Comparison of ENCODE assay signal across 8 cellular contexts in genomic region chr10:93496322-93497041, GRCh38. TPM values are rescaled to one million over a fixed set of nuclear protein-coding genes. Genes with fewer than 3 reads are reported as not detected.
DNase-seq lines count a peak whose midpoint lies in the region; ATAC-seq and TF ChIP-seq lines count a peak whose summit lies in the region.

CEP55 (plus strand) TSS chr10:93496612; CDS start chr10:93500052, 3,440 bp downstream.

- DNase-seq in AG09309 (ENCODE audit: low read depth) (no peak), NCI-H345 treated with DMSO at 0.1 percent for 48 hours (lab: John Stamatoyannopoulos, UW; ENCODE audit: unreplicated experiment) (peak; percentile 82), activated B cell treated with CpG ODN at 0.5 μM for 24 hours (peak; percentile 94), islet precursor cell (peak; percentile 99)
- DNase-seq in central memory CD4-positive, alpha-beta T cell, result peak; percentile 93
- DNase-seq in stimulated activated CD4-positive, alpha-beta T cell treated with anti-CD3 and anti-CD28 coated beads, Interleukin-12 subunit alpha, Interleukin-12 subunit beta, amount 100 ng/mL, for 48 hours (ENCODE audit: low read depth in 2 of 3, low spot score in 1 of 3), result peak; percentile 90 to 95 (median 90)

- peak within 1 kb of the TSS; percentile 92 for H3K4me3 Mint-ChIP-seq in activated B cell treated with CpG ODN at 0.5 μM for 24 hours

- peak within 1 kb of the TSS; percentile 64 for H3K4me3 ChIP-seq in AG09309 (ENCODE audit: control insufficient read depth, low read depth, low read length)

- no peak for TF ChIP-seq CTCF in AG09309 (IDR thresholded peaks at IDR 0.05; ENCODE audit: control insufficient read depth, insufficient read depth, low read depth, low read length, missing control alignments)
- TF ChIP-seq CTCF in activated B cell treated with CpG ODN at 0.5 μM for 24 hours (IDR thresholded peaks at IDR 0.05), result no peak

- H3K4me1 Mint-ChIP-seq in activated B cell treated with CpG ODN at 0.5 μM for 24 hours, result peaks cover 16% of the 10 kb centered on the region

- H3K36me3 Mint-ChIP-seq in activated B cell treated with CpG ODN at 0.5 μM for 24 hours (ENCODE audit: low read depth), result no peaks in the 10 kb centered on the region

- H3K9me3 Mint-ChIP-seq in activated B cell treated with CpG ODN at 0.5 μM for 24 hours, result no peaks in the 10 kb centered on the region

- ATAC-seq in GM19025 (IDR thresholded peaks at IDR 0.05; ENCODE audit: low read depth, unreplicated experiment) (peak; percentile 100), HG03280 (IDR thresholded peaks at IDR 0.05; ENCODE audit: unreplicated experiment) (peak; percentile 100), activated B cell treated with CpG ODN at 0.5 μM for 24 hours (ENCODE audit: low read depth) (peak; percentile 100)

- peak within 1 kb of the TSS; percentile 74 for H3K27ac Mint-ChIP-seq in activated B cell treated with CpG ODN at 0.5 μM for 24 hours

- no peaks in the 10 kb centered on the region for H3K27me3 Mint-ChIP-seq in activated B cell treated with CpG ODN at 0.5 μM for 24 hours

- POLR2A ChIA-PET in activated B cell treated with CpG ODN at 0.5 μM for 24 hours (lab: Charles Lee), result interaction anchor here (0.5 to 1.2 kb wide), 5 partner anchors 8 to 907 kb away, joined by 3 to 5 read pairs (median 4); no protein-coding TSS in a partner anchor

- intact Hi-C loops in activated B cell treated with CpG ODN at 0.5 μM for 24 hours (cut with micrococcal nuclease), result loop anchor here (1.0 to 10.0 kb wide), 5 partner anchors 14 to 1048 kb away; partner anchors contain the start of genes FRA10AC1, HELLS and MYOF

- CTCF ChIA-PET in activated B cell treated with CpG ODN at 0.5 μM for 24 hours (lab: Charles Lee), result interaction anchor here (1.6 to 2.0 kb wide), 2 partner anchors 14 to 120 kb away, joined by 9 to 11 read pairs; partner anchors contain the start of gene MYOF

RNA-seq across cellular contexts. Expression of gene CEP55, which starts in this region (rescaled TPM):
- total RNA-seq in activated B cell treated with CpG ODN at 0.5 μM for 24 hours, result 0.95 and 1.6 TPM in 2 replicates
